ENCODE assay signal across 9 cellular contexts in the genomic region with DNA sequence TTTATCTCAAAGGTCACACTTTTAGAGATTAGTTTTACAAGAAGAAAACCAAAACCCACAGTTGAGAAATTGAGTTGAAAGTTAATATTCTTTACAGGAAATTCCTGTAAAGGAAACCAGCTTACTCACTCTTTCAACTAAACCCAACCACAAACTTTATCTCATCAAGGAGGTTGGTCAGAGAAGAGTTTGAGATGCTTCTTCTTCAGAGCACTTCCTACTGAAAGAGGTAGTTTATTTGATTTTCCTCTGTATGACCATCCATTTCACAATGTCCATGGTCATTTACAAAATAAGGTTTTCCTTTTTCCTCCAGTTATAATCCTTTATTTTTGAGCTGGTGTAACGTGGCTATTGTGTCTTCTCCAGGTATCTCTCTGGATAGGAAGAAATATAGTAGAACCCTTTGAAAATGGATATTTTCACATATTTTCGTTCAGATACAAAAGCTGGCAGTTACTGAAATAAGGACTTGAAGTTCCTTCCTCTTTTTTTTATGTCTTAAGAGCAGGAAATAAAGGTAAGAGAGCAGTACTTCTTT.
DNase-seq lines count a peak whose midpoint lies in the region; ATAC-seq and TF ChIP-seq lines count a peak whose summit lies in the region.
"Had no signal": no experiment of that assay in that cellular context is flagged by ENCODE, and none has a peak within 500 bp of the region (broad histone marks: within the 10 kb centered on the region; RNA-seq: fewer than 3 reads in every experiment).

No MANE protein-coding gene starts in this region.

- no peak for TF ChIP-seq CTCF in NB4 (IDR thresholded peaks at IDR 0.05; ENCODE audit: low read depth, low read length)
- TF ChIP-seq CTCF in GM13977 (IDR thresholded peaks at IDR 0.05; ENCODE audit: extremely low read depth, insufficient read depth, missing control alignments), result no peak

- ATAC-seq in GM18520 (IDR thresholded peaks at IDR 0.05; ENCODE audit: unreplicated experiment) (peak; percentile 69), HG02678 (IDR thresholded peaks at IDR 0.05; ENCODE audit: unreplicated experiment) (peak; percentile 89)

- TF ChIP-seq POLR2A in NB4 (IDR thresholded peaks at IDR 0.05; ENCODE audit: extremely low read depth, insufficient read length), result no peak

- H3K27ac ChIP-seq in substantia nigra (ENCODE audit: low read depth, low read length, poor library complexity, severe bottlenecking), result no peak overlapping the region
- H3K27ac ChIP-seq: left ventricle myocardium inferior had no signal

- peak overlapping the region; percentile 3 for H3K4me3 ChIP-seq in NB4 (ENCODE audit: low read depth, low read length)
- H3K4me3 ChIP-seq: left ventricle myocardium inferior had no signal

- DNase-seq in NB4 (ENCODE audit: low read depth) (peak; percentile 90), kidney tubule cell (ENCODE audit: low spot score) (peak; percentile 18), substantia nigra (lab: John Stamatoyannopoulos, UW) (no peak), RPMI8226 (no peak), NCI-H1105 (lab: John Stamatoyannopoulos, UW) (no peak), GM13977 (ENCODE audit: low spot score) (no peak)
- DNase-seq: left ventricle myocardium inferior had no signal

- in situ Hi-C loops in GM13977 (cut with MboI; ENCODE audit: low pct_unique_long_range_greater_than_20kb, low sequenced_read_pairs, unreplicated experiment), result no loop called here

Comparison
In these comparisons a context has a peak if more than half of its experiments do, and no peak if none do; other contexts are left out.
1. DNase-seq: peak in NB4 (single experiment) and kidney tubule cell (single experiment); none in substantia nigra (0 of 49), RPMI8226 (single experiment), NCI-H1105 (single experiment) and GM13977 (single experiment).